Comparison of ENCODE assay signal across 1 cellular context in genomic region chr2:47225061-47225783, GRCh38.
TF ChIP-seq lines count a peak whose summit lies in the region.

No MANE protein-coding gene starts in this region.

TF ChIP-seq in HepG2, 621 proteins besides CTCF, POLR2A, EP300 and RAD21 (continued from another document and continues in another):
- no peak for TF ChIP-seq FOXO4 (CRISPR knock-in tag; conservative IDR thresholded peaks at IDR 0.05)
- no peak for TF ChIP-seq ZNF280B (CRISPR knock-in tag; IDR thresholded peaks at IDR 0.05; ENCODE audit: borderline replicate concordance)
- TF ChIP-seq HNF4G (IDR thresholded peaks at IDR 0.05; ENCODE audit: borderline replicate concordance, low read depth, low read length) = peak; percentile 92
- TF ChIP-seq HNF4G (CRISPR knock-in tag; IDR thresholded peaks at IDR 0.05; ENCODE audit: borderline replicate concordance, low read depth) = peak; percentile 95
- TF ChIP-seq HOMEZ (CRISPR knock-in tag; IDR thresholded peaks at IDR 0.05; ENCODE audit: low read depth) = peak; percentile 90
- no peak for TF ChIP-seq WIZ (CRISPR knock-in tag; IDR thresholded peaks at IDR 0.05)
- no peak for TF ChIP-seq ZNF775 (CRISPR knock-in tag; IDR thresholded peaks at IDR 0.05; ENCODE audit: borderline replicate concordance)
- TF ChIP-seq ZNF781 (CRISPR knock-in tag; IDR thresholded peaks at IDR 0.05; ENCODE audit: borderline replicate concordance, not compliant biosample characterization) = peak; percentile 35
- TF ChIP-seq ZMYM3 (CRISPR knock-in tag; IDR thresholded peaks at IDR 0.05) = peak; percentile 83
- TF ChIP-seq MTF2 (CRISPR knock-in tag; IDR thresholded peaks at IDR 0.05; ENCODE audit: borderline replicate concordance) = no peak
- TF ChIP-seq ELF1 (CRISPR knock-in tag; IDR thresholded peaks at IDR 0.05) = no peak
- TF ChIP-seq NR0B2 (CRISPR knock-in tag; IDR thresholded peaks at IDR 0.05) = no peak; the same call in 1 of the 2 replicates
- TF ChIP-seq ZFP91 (CRISPR knock-in tag; IDR thresholded peaks at IDR 0.05; ENCODE audit: borderline replicate concordance) = peak; percentile 79
- TF ChIP-seq ZNF780A (CRISPR knock-in tag; IDR thresholded peaks at IDR 0.05) = no peak
- TF ChIP-seq HOXD1 (CRISPR knock-in tag; IDR thresholded peaks at IDR 0.05) = no peak
- no peak for TF ChIP-seq TSC22D2 (CRISPR knock-in tag; IDR thresholded peaks at IDR 0.05; ENCODE audit: borderline replicate concordance)
- no peak for TF ChIP-seq ZNF770 (CRISPR knock-in tag; IDR thresholded peaks at IDR 0.05)
- no peak for TF ChIP-seq CHCHD3 (CRISPR knock-in tag; IDR thresholded peaks at IDR 0.05)
- no peak for TF ChIP-seq RNF219 (CRISPR knock-in tag; IDR thresholded peaks at IDR 0.05)
- TF ChIP-seq SMAD9 (CRISPR knock-in tag; IDR thresholded peaks at IDR 0.05) = no peak
- TF ChIP-seq ZNF335 (CRISPR knock-in tag; IDR thresholded peaks at IDR 0.05) = no peak; the same call in 1 of the 2 replicates
- TF ChIP-seq IKZF4 (CRISPR knock-in tag; IDR thresholded peaks at IDR 0.05; ENCODE audit: borderline replicate concordance, low read depth, not compliant biosample characterization) = no peak
- no peak for TF ChIP-seq ZFP41 (CRISPR knock-in tag; IDR thresholded peaks at IDR 0.05; ENCODE audit: borderline replicate concordance)
- TF ChIP-seq NFE2L2 (IDR thresholded peaks at IDR 0.05; ENCODE audit: low read length) = no peak
- 0 out of 2 replicates have a peak, but pooled peaks have one; percentile 24 for TF ChIP-seq FOXC1 (CRISPR knock-in tag; IDR thresholded peaks at IDR 0.05; ENCODE audit: borderline replicate concordance)
- TF ChIP-seq ZSCAN12 (CRISPR knock-in tag; IDR thresholded peaks at IDR 0.05) = no peak
- peak; percentile 72; the same call in 1 of the 2 replicates for TF ChIP-seq ZNF615 (CRISPR knock-in tag; IDR thresholded peaks at IDR 0.05; ENCODE audit: borderline replicate concordance)
- TF ChIP-seq ZNF572 (CRISPR knock-in tag; IDR thresholded peaks at IDR 0.05) = no peak
- TF ChIP-seq ZFP62 (CRISPR knock-in tag; IDR thresholded peaks at IDR 0.05) = no peak
- TF ChIP-seq ZNF317 (CRISPR knock-in tag; IDR thresholded peaks at IDR 0.05) = 0 out of 2 replicates have a peak, but pooled peaks have one; percentile 56
- TF ChIP-seq RFXAP (CRISPR knock-in tag; IDR thresholded peaks at IDR 0.05; ENCODE audit: borderline replicate concordance) = no peak
- TF ChIP-seq CREBL2 (CRISPR knock-in tag; IDR thresholded peaks at IDR 0.05; ENCODE audit: borderline replicate concordance) = no peak
- peak; percentile 99 for TF ChIP-seq JUN (CRISPR knock-in tag; IDR thresholded peaks at IDR 0.05)
- no peak for TF ChIP-seq ZBTB14 (CRISPR knock-in tag; IDR thresholded peaks at IDR 0.05)
- no peak for TF ChIP-seq SRSF1 (optimal IDR thresholded peaks at IDR 0.05; ENCODE audit: low read depth, low read length)
- peak; percentile 52; the same call in 1 of the 2 replicates for TF ChIP-seq SIX1 (CRISPR knock-in tag; IDR thresholded peaks at IDR 0.05; ENCODE audit: borderline replicate concordance)
- no peak for TF ChIP-seq ZNF101 (CRISPR knock-in tag; IDR thresholded peaks at IDR 0.05; ENCODE audit: borderline replicate concordance, low read depth)
- peak; percentile 86 for TF ChIP-seq SOX5 (CRISPR knock-in tag; IDR thresholded peaks at IDR 0.05; ENCODE audit: borderline replicate concordance)
- TF ChIP-seq LBX2 (CRISPR knock-in tag; IDR thresholded peaks at IDR 0.05; ENCODE audit: borderline replicate concordance) = no peak
- peak; percentile 81; the same call in 1 of the 2 replicates for TF ChIP-seq ZBTB4 (CRISPR knock-in tag; IDR thresholded peaks at IDR 0.05; ENCODE audit: borderline replicate concordance)
- no peak for TF ChIP-seq ATRX (CRISPR knock-in tag; IDR thresholded peaks at IDR 0.05; ENCODE audit: borderline replicate concordance)
- TF ChIP-seq TFE3 (CRISPR knock-in tag; IDR thresholded peaks at IDR 0.05) = peak; percentile 53; the same call in 1 of the 2 replicates
- peak; percentile 98 for TF ChIP-seq NR2F2 (IDR thresholded peaks at IDR 0.05; ENCODE audit: borderline replicate concordance, low read depth)
- no peak for TF ChIP-seq STAG1 (CRISPR knock-in tag; IDR thresholded peaks at IDR 0.05)
- peak; percentile 97 for TF ChIP-seq RXRB (CRISPR knock-in tag; IDR thresholded peaks at IDR 0.05; ENCODE audit: borderline replicate concordance)
- no peak for TF ChIP-seq RBM22 (optimal IDR thresholded peaks at IDR 0.05; ENCODE audit: low read length)
- no peak for TF ChIP-seq DR1 (CRISPR knock-in tag; IDR thresholded peaks at IDR 0.05)
